ENCODE assay signal across 8 cellular contexts in the genomic region with DNA sequence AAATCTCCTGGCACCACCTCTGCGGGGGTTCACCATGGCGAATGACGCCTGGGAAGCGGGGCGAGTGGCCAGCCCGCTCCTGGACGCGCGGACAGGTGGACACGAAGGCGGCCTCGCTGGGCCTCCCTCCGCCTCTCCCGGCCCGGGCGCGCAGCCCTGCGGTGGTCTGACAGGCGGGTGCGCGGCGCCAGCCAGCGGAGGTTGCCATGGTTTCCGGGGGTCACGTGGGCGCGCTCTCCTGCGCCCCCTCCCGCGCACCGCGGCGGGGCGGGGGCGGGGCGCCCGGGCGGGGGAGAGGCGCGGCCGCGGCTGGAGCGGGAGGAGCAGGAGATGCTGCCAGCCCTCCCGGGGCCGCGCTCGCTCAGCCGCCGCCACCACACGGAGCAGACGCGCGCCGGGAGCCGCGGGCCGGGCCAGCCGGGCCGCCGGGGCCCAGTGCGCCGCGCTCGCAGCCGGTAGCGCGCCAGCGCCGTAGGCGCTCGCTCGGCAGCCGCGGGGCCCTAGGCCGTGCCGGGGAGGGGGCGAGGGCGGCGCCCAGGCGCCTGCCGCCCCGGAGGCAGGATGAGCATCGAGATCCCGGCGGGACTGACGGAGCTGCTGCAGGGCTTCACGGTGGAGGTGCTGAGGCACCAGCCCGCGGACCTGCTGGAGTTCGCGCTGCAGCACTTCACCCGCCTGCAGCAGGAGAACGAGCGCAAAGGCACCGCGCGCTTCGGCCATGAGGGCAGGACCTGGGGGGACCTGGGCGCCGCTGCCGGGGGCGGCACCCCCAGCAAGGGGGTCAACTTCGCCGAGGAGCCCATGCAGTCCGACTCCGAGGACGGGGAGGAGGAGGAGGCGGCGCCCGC. TPM values are rescaled to one million over a fixed set of nuclear protein-coding genes. Genes with fewer than 3 reads are reported as not detected.
A peak's percentile ranks its signal among the peaks of the same experiment; 100 is the strongest.
DNase-seq lines count a peak whose midpoint lies in the region; ATAC-seq, FAIRE-seq and TF ChIP-seq lines count a peak whose summit lies in the region.

PRKAR2B (plus strand) TSS at position 359 of the 848 bp plus-strand sequence; CDS start at position 562, 203 bp downstream.

- peak; percentile 74 for ATAC-seq in HG03045 (IDR thresholded peaks at IDR 0.05; ENCODE audit: unreplicated experiment)
- peak; percentile 83 to 84 for ATAC-seq in activated CD4-positive, CD25-positive, alpha-beta regulatory T cell treated with anti-CD3 and anti-CD28 coated beads, Interleukin-2, amount 50 U/mL, for 24 hours

- H3K36me3 ChIP-seq in keratinocyte (ENCODE audit: control insufficient read depth in 2 of 2, extremely low read depth in 1 of 2, insufficient read depth in 2 of 2, low read length in 2 of 2), result no peaks in the 10 kb centered on the region

- peak within 1 kb of the TSS; percentile 46 for H2AFZ ChIP-seq in keratinocyte (ENCODE audit: control insufficient read depth, low read length)

- H3K27me3 ChIP-seq in keratinocyte (ENCODE audit: control insufficient read depth, extremely low read depth, insufficient read depth, low read length), result peaks cover 28% of the 10 kb centered on the region

- dilution Hi-C loops in keratinocyte (cut with MboI; ENCODE audit: extremely low pct_ligation_motif_present, low sequenced_read_pairs), result no loop called here

- TF ChIP-seq CTCF in keratinocyte (optimal IDR thresholded peaks at IDR 0.05 in 1 of 3, IDR thresholded peaks at IDR 0.05 in 1 of 3, conservative IDR thresholded peaks at IDR 0.05 in 1 of 3; ENCODE audit: extremely low read depth in 1 of 3, insufficient read depth in 2 of 3, low read length in 3 of 3), result no peak

- no peaks in the 10 kb centered on the region for H3K9me3 ChIP-seq in keratinocyte (ENCODE audit: control insufficient read depth, low read depth, low read length)

- no peaks in the 10 kb centered on the region for H3K9me1 ChIP-seq in keratinocyte (ENCODE audit: control insufficient read depth, extremely low read depth, insufficient read depth, low read length)

- H3K79me2 ChIP-seq in keratinocyte (ENCODE audit: control insufficient read depth, insufficient read depth, low read length), result no peaks in the 10 kb centered on the region

- peak within 1 kb of the TSS; percentile 79 for H3K4me2 ChIP-seq in keratinocyte (ENCODE audit: control insufficient read depth, extremely low read depth, insufficient read depth, low read depth, low read length)

- no peaks in the 10 kb centered on the region for H4K20me1 ChIP-seq in keratinocyte (ENCODE audit: control insufficient read depth, extremely low read depth, insufficient read depth, low read length)

- H3K4me1 ChIP-seq in keratinocyte (ENCODE audit: control insufficient read depth, extremely low read depth, insufficient read depth, low read length), result peaks cover 3% of the 10 kb centered on the region

- H3K9ac ChIP-seq in keratinocyte (ENCODE audit: control insufficient read depth, extremely low read depth, insufficient read depth, low read length), result no peak within 1 kb of the TSS

- H3K4me3 ChIP-seq in keratinocyte (ENCODE audit: control insufficient read depth in 2 of 3, extremely low read depth in 1 of 3, insufficient read depth in 2 of 3, low read depth in 1 of 3, low read length in 3 of 3), result peak within 1 kb of the TSS; percentile 3 to 44 (median 38)

- no peak within 1 kb of the TSS for H3K27ac ChIP-seq in keratinocyte (ENCODE audit: control insufficient read depth, insufficient read depth, low read length)

- FAIRE-seq in keratinocyte (lab: Jason Lieb, UNC), result no peak

- DNase-seq in NCI-H187 (lab: John Stamatoyannopoulos, UW), result peak; percentile 59 to 84
- no peak for DNase-seq in NCI-H187 treated with DMSO at 0.1 percent for 48 hours (lab: John Stamatoyannopoulos, UW)
- DNase-seq in NCI-H2171 treated with DMSO at 0.1 percent for 48 hours (lab: John Stamatoyannopoulos, UW), result peak; percentile 69
- DNase-seq in central memory CD4-positive, alpha-beta T cell, result peak; percentile 79
- DNase-seq in keratinocyte (ENCODE audit: low read depth, low spot score), result no peak
- peak; percentile 16 to 47 (median 29) for DNase-seq in stimulated activated CD4-positive, alpha-beta T cell treated with anti-CD3 and anti-CD28 coated beads, Interleukin-12 subunit alpha, Interleukin-12 subunit beta, amount 100 ng/mL, for 48 hours (ENCODE audit: low read depth in 2 of 3, low spot score in 1 of 3)

RNA-seq across cellular contexts. Expression of gene PRKAR2B, which starts in this region (rescaled TPM):
- polyA plus RNA-seq in keratinocyte, result 0.01 TPM in 1 of 3 replicates, not detected in the others
- polyA plus RNA-seq in keratinocyte (2011; ENCODE audit: low read depth), result 0.09 TPM
- not detected in 2 replicates for polyA plus RNA-seq in keratinocyte (2011; cell fraction: cytosol; rRNA removed)
- polyA plus RNA-seq in keratinocyte (2011; cell fraction: nucleus; rRNA removed), result not detected in 2 replicates
- polyA plus RNA-seq in keratinocyte (2012; ENCODE audit: low replicate concordance), result not detected in 2 replicates
- polyA minus RNA-seq in keratinocyte, result not detected in 3 replicates
- not detected for polyA minus RNA-seq in keratinocyte (2011; cell fraction: cytosol; rRNA and poly(A)+ RNA removed)
- not detected in 2 replicates for polyA minus RNA-seq in keratinocyte (2011; cell fraction: nucleus; rRNA and poly(A)+ RNA removed)

Comparison
In these comparisons a context has a peak if more than half of its experiments do, and no peak if none do; other contexts are left out.
1. DNase-seq: peak in NCI-H187 (2 of 2), NCI-H2171 treated with DMSO at 0.1 percent for 48 hours (single experiment), central memory CD4-positive, alpha-beta T cell (single experiment) and stimulated activated CD4-positive, alpha-beta T cell treated with anti-CD3 and anti-CD28 coated beads, Interleukin-12 subunit alpha, Interleukin-12 subunit beta, amount 100 ng/mL, for 48 hours (3 of 3); none in NCI-H187 treated with DMSO at 0.1 percent for 48 hours (single experiment) and keratinocyte (single experiment).